In the genomic region with DNA sequence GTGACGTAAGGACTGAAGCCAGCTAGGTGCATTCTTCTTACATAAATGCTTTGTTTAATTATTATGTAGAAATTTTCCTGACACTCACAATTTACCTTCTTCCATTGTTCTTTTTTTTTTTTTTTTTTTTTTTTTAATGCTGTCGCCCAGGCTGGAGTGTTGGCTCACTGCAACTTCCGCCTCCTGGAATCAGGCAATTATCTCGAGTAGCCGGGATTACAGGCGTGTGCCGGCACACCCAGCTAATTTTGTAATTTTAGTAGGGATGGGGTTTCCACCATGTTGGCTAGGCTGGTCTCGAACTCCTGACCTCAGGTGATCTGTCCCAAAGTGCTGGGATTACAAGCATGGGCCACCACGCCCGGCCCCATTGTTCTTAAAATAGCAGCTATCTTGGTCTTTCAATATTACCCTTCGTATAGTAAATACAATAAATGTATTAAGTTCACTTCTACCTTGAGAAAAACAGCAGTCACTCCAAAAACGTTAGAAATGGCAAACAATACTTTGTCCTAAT, we compare ENCODE assay signal across 4 cellular contexts.
"Had no signal": no experiment of that assay in that cellular context is flagged by ENCODE, and none has a peak within 500 bp of the region (broad histone marks: within the 10 kb centered on the region; RNA-seq: fewer than 3 reads in every experiment).

No MANE protein-coding gene starts in this region.

- H3K4me2 ChIP-seq: GM23338 had no signal

- ATAC-seq: GM23338 had no signal

- H3K4me3 Mint-ChIP-seq: H9 had no signal

- H3K4me3 ChIP-seq: GM23338 had no signal

- H3K9me3 Mint-ChIP-seq: H9 had no signal

- DNase-seq: H9, HCEC 1CT, IMR-90 had no signal

- H2AFZ ChIP-seq: GM23338 had no signal
